Comparison of ENCODE assay signal across 1 cellular context in genomic region chr3:71247948-71248315, GRCh38.
TF ChIP-seq lines count a peak whose summit lies in the region.

No MANE protein-coding gene starts in this region.

TF ChIP-seq in HepG2, 621 proteins besides CTCF, POLR2A, EP300 and RAD21 (continued from another document):
- TF ChIP-seq LBX2 (CRISPR knock-in tag; IDR thresholded peaks at IDR 0.05; ENCODE audit: borderline replicate concordance) (no peak), MLXIP (CRISPR knock-in tag; IDR thresholded peaks at IDR 0.05; ENCODE audit: borderline replicate concordance) (no peak), FOXC1 (CRISPR knock-in tag; IDR thresholded peaks at IDR 0.05; ENCODE audit: borderline replicate concordance) (no peak), ZNF839 (CRISPR knock-in tag; IDR thresholded peaks at IDR 0.05; ENCODE audit: borderline replicate concordance) (no peak)
TF ChIP-seq in HepG2: peak in this region for 0.
